ENCODE assay signal across 17 cellular contexts in genomic region chr3:56087460-56087859, GRCh38.
"Had no signal": no experiment of that assay in that cellular context is flagged by ENCODE, and none has a peak within 500 bp of the region (broad histone marks: within the 10 kb centered on the region; RNA-seq: fewer than 3 reads in every experiment).

No MANE protein-coding gene starts in this region.

- H3K4me3 ChIP-seq: coronary artery, heart right ventricle, left ventricle myocardium inferior, psoas muscle, right lobe of liver, transverse colon had no signal

- H3K27ac ChIP-seq: coronary artery, heart right ventricle, left ventricle myocardium inferior, neutrophil, psoas muscle, right lobe of liver, transverse colon had no signal

- H3K4me3 Mint-ChIP-seq: endodermal cell; naive thymus-derived CD4-positive, alpha-beta T cell; stimulated activated effector memory CD8-positive, alpha-beta T cell treated with anti-CD3 and anti-CD28 coated beads, Interleukin-12 subunit alpha, Interleukin-12 subunit beta, amount 100 ng/mL, for 72 hours; stimulated activated naive CD8-positive, alpha-beta T cell treated with anti-CD3 and anti-CD28 coated beads, Interleukin-15, Interleukin-2, amounts not matched to agents 100 ng/mL and 50 ng/mL, for 24 hours had no signal

- H3K36me3 ChIP-seq: heart right ventricle, left ventricle myocardium inferior, neutrophil, right lobe of liver, transverse colon had no signal

- H3K27ac Mint-ChIP-seq: endodermal cell; naive thymus-derived CD4-positive, alpha-beta T cell; stimulated activated effector memory CD8-positive, alpha-beta T cell treated with anti-CD3 and anti-CD28 coated beads, Interleukin-12 subunit alpha, Interleukin-12 subunit beta, amount 100 ng/mL, for 72 hours; stimulated activated naive CD8-positive, alpha-beta T cell treated with anti-CD3 and anti-CD28 coated beads, Interleukin-15, Interleukin-2, amounts not matched to agents 100 ng/mL and 50 ng/mL, for 24 hours had no signal

- H3K9me3 ChIP-seq: heart right ventricle, left ventricle myocardium inferior, neutrophil, psoas muscle, right lobe of liver, transverse colon had no signal

- ATAC-seq: heart right ventricle; naive thymus-derived CD4-positive, alpha-beta T cell; psoas muscle; right lobe of liver; stimulated activated effector memory CD8-positive, alpha-beta T cell treated with anti-CD3 and anti-CD28 coated beads, Interleukin-12 subunit alpha, Interleukin-12 subunit beta, amount 100 ng/mL, for 72 hours had no signal

- H3K9me3 Mint-ChIP-seq: endodermal cell had no signal

- H3K36me3 Mint-ChIP-seq: naive thymus-derived CD4-positive, alpha-beta T cell; stimulated activated effector memory CD8-positive, alpha-beta T cell treated with anti-CD3 and anti-CD28 coated beads, Interleukin-12 subunit alpha, Interleukin-12 subunit beta, amount 100 ng/mL, for 72 hours had no signal

- H3K4me1 Mint-ChIP-seq: endodermal cell; stimulated activated effector memory CD8-positive, alpha-beta T cell treated with anti-CD3 and anti-CD28 coated beads, Interleukin-12 subunit alpha, Interleukin-12 subunit beta, amount 100 ng/mL, for 72 hours had no signal

- H3K4me1 ChIP-seq: heart right ventricle, left ventricle myocardium inferior, psoas muscle, right lobe of liver, transverse colon had no signal

- DNase-seq: effector CD4-positive, alpha-beta T cell; endodermal cell; erythroblast; heart right ventricle; left ventricle myocardium inferior; mesendoderm; naive thymus-derived CD4-positive, alpha-beta T cell; psoas muscle; retina; right lobe of liver; stimulated activated CD4-positive, alpha-beta T cell treated with anti-CD3 and anti-CD28 coated beads, Interleukin-4, amount 100 ng/mL, for 1 hour; stimulated activated CD8-positive, alpha-beta memory T cell treated with anti-CD3 and anti-CD28 coated beads, Interleukin-4, amount 100 ng/mL, for 48 hours; transverse colon had no signal

- H3K27me3 ChIP-seq: heart right ventricle, neutrophil, right lobe of liver, transverse colon had no signal

- H3K27me3 Mint-ChIP-seq: naive thymus-derived CD4-positive, alpha-beta T cell; stimulated activated naive CD8-positive, alpha-beta T cell treated with anti-CD3 and anti-CD28 coated beads, Interleukin-15, Interleukin-2, amounts not matched to agents 100 ng/mL and 50 ng/mL, for 24 hours had no signal
